Comparison of ENCODE assay signal across 33 cellular contexts in the genomic region with DNA sequence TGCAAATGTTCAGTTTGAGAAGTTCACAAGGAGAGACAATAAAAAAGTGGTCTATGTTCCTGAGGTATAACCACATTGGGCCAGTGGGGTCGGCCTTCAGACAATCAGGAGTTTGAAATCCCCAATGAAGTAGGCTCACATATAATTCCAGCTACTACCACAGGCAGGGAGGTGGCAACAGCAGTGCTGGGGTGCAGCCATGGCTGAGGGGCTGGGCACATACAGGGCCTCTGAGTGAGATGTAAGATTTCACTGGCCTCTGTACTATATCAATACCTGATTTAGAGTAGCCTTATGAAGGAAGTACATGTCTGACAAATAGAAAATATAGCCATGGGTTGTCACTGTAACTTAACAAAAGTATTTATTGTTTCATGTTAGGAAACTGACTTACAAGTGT.
"Had no signal": no experiment of that assay in that cellular context is flagged by ENCODE, and none has a peak within 500 bp of the region (broad histone marks: within the 10 kb centered on the region; RNA-seq: fewer than 3 reads in every experiment).

No MANE protein-coding gene starts in this region.

- DNase-seq: activated B cell treated with CpG ODN at 0.5 μM for 24 hours; activated CD4-positive, alpha-beta memory T cell treated with anti-CD3 and anti-CD28 coated beads for 36 hours; activated CD4-positive, alpha-beta T cell treated with anti-CD3 and anti-CD28 coated beads for 48 hours; activated CD4-positive, alpha-beta T cell treated with anti-CD3 and anti-CD28 coated beads, Interleukin-2, amount 50 U/mL, for 1 hour; activated CD4-positive, alpha-beta T cell treated with anti-CD3 and anti-CD28 coated beads, Interleukin-2, amount 50 U/mL, for 4 hours; activated CD4-positive, CD25-positive, alpha-beta regulatory T cell treated with anti-CD3 and anti-CD28 coated beads, Interleukin-2, amount 50 U/mL, for 72 hours; activated CD8-positive, alpha-beta memory T cell treated with anti-CD3 and anti-CD28 coated beads, Interleukin-2, amount 50 U/mL, for 4 hours; activated CD8-positive, alpha-beta T cell treated with anti-CD3 and anti-CD28 coated beads for 36 hours; activated effector memory CD4-positive, alpha-beta T cell treated with Interleukin-2 at 50 U/mL for 16 hours; activated gamma-delta T cell; activated naive CD4-positive, alpha-beta T cell treated with anti-CD3 and anti-CD28 coated beads, Interleukin-2, amount 10 ng/mL, durations not matched to agents 7 days and 5 days; activated naive CD4-positive, alpha-beta T cell treated with Interleukin-2 at 50 U/mL for 16 hours; activated naive CD8-positive, alpha-beta T cell treated with anti-CD3 and anti-CD28 coated beads, Interleukin-2, amount 10 ng/mL, durations not matched to agents 7 days and 5 days; activated naive CD8-positive, alpha-beta T cell treated with anti-CD3 and anti-CD28 coated beads, Interleukin-2, amount 50 U/mL, for 24 hours; activated T-cell treated with anti-CD3 and anti-CD28 coated beads for 4 hours; activated T-cell treated with anti-CD3 and anti-CD28 coated beads, Interleukin-2, amount 50 U/mL, for 24 hours; activated T-cell treated with anti-CD3 and anti-CD28 coated beads, Interleukin-2, amount 50 U/mL, for 48 hours; amniotic stem cell; aorta; body of pancreas; brain microvascular endothelial cell; central memory CD4-positive, alpha-beta T cell; T-helper 1 cell; T-helper 2 cell; T-helper 9 cell had no signal

- H3K9me3 Mint-ChIP-seq: activated B cell treated with CpG ODN at 0.5 μM for 24 hours; activated CD4-positive, alpha-beta memory T cell treated with anti-CD3 and anti-CD28 coated beads for 36 hours; activated CD8-positive, alpha-beta T cell treated with anti-CD3 and anti-CD28 coated beads for 36 hours; activated naive CD4-positive, alpha-beta T cell treated with anti-CD3 and anti-CD28 coated beads, Interleukin-2, amount 10 ng/mL, durations not matched to agents 7 days and 5 days; activated naive CD4-positive, alpha-beta T cell treated with anti-CD3 and anti-CD28 coated beads, Interleukin-2, amount 50 U/mL, for 24 hours; activated naive CD8-positive, alpha-beta T cell treated with anti-CD3 and anti-CD28 coated beads, Interleukin-2, amount 50 U/mL, for 24 hours; activated T-cell treated with anti-CD3 and anti-CD28 coated beads, Interleukin-2, amount 50 U/mL, for 24 hours; activated T-helper 2 cell treated with anti-CD3 and anti-CD28 coated beads, Interferon-gamma antibody, Interleukin-2, Interleukin-4, amounts not matched to agents 10 μg/mL and 5 μg/mL and 100 μg/mL, durations not matched to agents 14 hours and 24 hours and 36 hours; T-helper 1 cell treated with Interleukin-12 subunit alpha and Interleukin-12 subunit beta and Interleukin-4 antibody, amounts not matched to agents 30 μg/mL and 1 μg/mL, for 36 hours; T-helper 2 cell treated with Interferon-gamma antibody and Interleukin-4, amounts not matched to agents 5 μg/mL and 100 μg/mL, for 36 hours had no signal

- H3K36me3 Mint-ChIP-seq: activated naive CD4-positive, alpha-beta T cell treated with anti-CD3 and anti-CD28 coated beads, Interleukin-2, amount 10 ng/mL, durations not matched to agents 7 days and 5 days had no signal

- H3K27me3 Mint-ChIP-seq: activated B cell treated with CpG ODN at 0.5 μM for 24 hours; activated CD4-positive, alpha-beta memory T cell treated with anti-CD3 and anti-CD28 coated beads for 36 hours; activated CD8-positive, alpha-beta T cell treated with anti-CD3 and anti-CD28 coated beads for 36 hours; activated naive CD4-positive, alpha-beta T cell treated with anti-CD3 and anti-CD28 coated beads, Interleukin-2, amount 10 ng/mL, durations not matched to agents 7 days and 5 days; activated naive CD4-positive, alpha-beta T cell treated with anti-CD3 and anti-CD28 coated beads, Interleukin-2, amount 50 U/mL, for 24 hours; activated naive CD8-positive, alpha-beta T cell; activated naive CD8-positive, alpha-beta T cell treated with anti-CD3 and anti-CD28 coated beads, Interleukin-2, amount 10 ng/mL, durations not matched to agents 7 days and 5 days; activated naive CD8-positive, alpha-beta T cell treated with anti-CD3 and anti-CD28 coated beads, Interleukin-2, amount 50 U/mL, for 24 hours; activated T-cell treated with anti-CD3 and anti-CD28 coated beads, Interleukin-2, amount 50 U/mL, for 24 hours had no signal

- H3K36me3 ChIP-seq: brain microvascular endothelial cell, breast epithelium had no signal

- H3K4me3 ChIP-seq: body of pancreas, breast epithelium had no signal

- H3K27ac ChIP-seq: body of pancreas, brain microvascular endothelial cell, breast epithelium had no signal

- H3K27ac Mint-ChIP-seq: activated B cell treated with CpG ODN at 0.5 μM for 24 hours; activated CD4-positive, alpha-beta memory T cell treated with anti-CD3 and anti-CD28 coated beads for 36 hours; activated CD8-positive, alpha-beta T cell treated with anti-CD3 and anti-CD28 coated beads for 36 hours; activated naive CD4-positive, alpha-beta T cell treated with anti-CD3 and anti-CD28 coated beads, Interleukin-2, amount 10 ng/mL, durations not matched to agents 7 days and 5 days; activated naive CD4-positive, alpha-beta T cell treated with anti-CD3 and anti-CD28 coated beads, Interleukin-2, amount 50 U/mL, for 24 hours; activated naive CD8-positive, alpha-beta T cell; activated naive CD8-positive, alpha-beta T cell treated with anti-CD3 and anti-CD28 coated beads, Interleukin-2, amount 10 ng/mL, durations not matched to agents 7 days and 5 days; activated naive CD8-positive, alpha-beta T cell treated with anti-CD3 and anti-CD28 coated beads, Interleukin-2, amount 50 U/mL, for 24 hours; activated T-cell treated with anti-CD3 and anti-CD28 coated beads, Interleukin-2, amount 50 U/mL, for 24 hours; activated T-helper 2 cell treated with anti-CD3 and anti-CD28 coated beads, Interferon-gamma antibody, Interleukin-2, Interleukin-4, amounts not matched to agents 10 μg/mL and 5 μg/mL and 100 μg/mL, durations not matched to agents 14 hours and 24 hours and 36 hours; T-helper 1 cell treated with Interleukin-12 subunit alpha and Interleukin-12 subunit beta and Interleukin-4 antibody, amounts not matched to agents 30 μg/mL and 1 μg/mL, for 36 hours; T-helper 2 cell treated with Interferon-gamma antibody and Interleukin-4, amounts not matched to agents 5 μg/mL and 100 μg/mL, for 36 hours had no signal

- ATAC-seq: activated CD8-positive, alpha-beta T cell treated with anti-CD3 and anti-CD28 coated beads for 36 hours; activated naive CD8-positive, alpha-beta T cell treated with anti-CD3 and anti-CD28 coated beads, Interleukin-2, amount 50 U/mL, for 24 hours; body of pancreas had no signal

- FAIRE-seq: astrocyte, TTC549 had no signal

- H3K27me3 ChIP-seq: body of pancreas, brain microvascular endothelial cell, breast epithelium had no signal

- H3K4me1 ChIP-seq: body of pancreas, breast epithelium had no signal

- H3K9me3 ChIP-seq: body of pancreas, breast epithelium had no signal

- H3K4me1 Mint-ChIP-seq: activated B cell treated with CpG ODN at 0.5 μM for 24 hours; activated naive CD4-positive, alpha-beta T cell treated with anti-CD3 and anti-CD28 coated beads, Interleukin-2, amount 10 ng/mL, durations not matched to agents 7 days and 5 days; activated naive CD4-positive, alpha-beta T cell treated with anti-CD3 and anti-CD28 coated beads, Interleukin-2, amount 50 U/mL, for 24 hours; activated naive CD8-positive, alpha-beta T cell treated with anti-CD3 and anti-CD28 coated beads, Interleukin-2, amount 10 ng/mL, durations not matched to agents 7 days and 5 days; activated naive CD8-positive, alpha-beta T cell treated with anti-CD3 and anti-CD28 coated beads, Interleukin-2, amount 50 U/mL, for 24 hours had no signal

- H3K4me3 Mint-ChIP-seq: activated B cell treated with CpG ODN at 0.5 μM for 24 hours; activated CD4-positive, alpha-beta memory T cell treated with anti-CD3 and anti-CD28 coated beads for 36 hours; activated CD8-positive, alpha-beta T cell treated with anti-CD3 and anti-CD28 coated beads for 36 hours; activated naive CD4-positive, alpha-beta T cell treated with anti-CD3 and anti-CD28 coated beads, Interleukin-2, amount 10 ng/mL, durations not matched to agents 7 days and 5 days; activated naive CD4-positive, alpha-beta T cell treated with anti-CD3 and anti-CD28 coated beads, Interleukin-2, amount 50 U/mL, for 24 hours; activated naive CD8-positive, alpha-beta T cell; activated naive CD8-positive, alpha-beta T cell treated with anti-CD3 and anti-CD28 coated beads, Interleukin-2, amount 10 ng/mL, durations not matched to agents 7 days and 5 days; activated naive CD8-positive, alpha-beta T cell treated with anti-CD3 and anti-CD28 coated beads, Interleukin-2, amount 50 U/mL, for 24 hours; activated T-cell treated with anti-CD3 and anti-CD28 coated beads, Interleukin-2, amount 50 U/mL, for 24 hours; T-helper 1 cell treated with Interleukin-12 subunit alpha and Interleukin-12 subunit beta and Interleukin-4 antibody, amounts not matched to agents 30 μg/mL and 1 μg/mL, for 36 hours; T-helper 2 cell treated with Interferon-gamma antibody and Interleukin-4, amounts not matched to agents 5 μg/mL and 100 μg/mL, for 36 hours had no signal
